8 cellular contexts compared by ENCODE assay signal in the genomic region with DNA sequence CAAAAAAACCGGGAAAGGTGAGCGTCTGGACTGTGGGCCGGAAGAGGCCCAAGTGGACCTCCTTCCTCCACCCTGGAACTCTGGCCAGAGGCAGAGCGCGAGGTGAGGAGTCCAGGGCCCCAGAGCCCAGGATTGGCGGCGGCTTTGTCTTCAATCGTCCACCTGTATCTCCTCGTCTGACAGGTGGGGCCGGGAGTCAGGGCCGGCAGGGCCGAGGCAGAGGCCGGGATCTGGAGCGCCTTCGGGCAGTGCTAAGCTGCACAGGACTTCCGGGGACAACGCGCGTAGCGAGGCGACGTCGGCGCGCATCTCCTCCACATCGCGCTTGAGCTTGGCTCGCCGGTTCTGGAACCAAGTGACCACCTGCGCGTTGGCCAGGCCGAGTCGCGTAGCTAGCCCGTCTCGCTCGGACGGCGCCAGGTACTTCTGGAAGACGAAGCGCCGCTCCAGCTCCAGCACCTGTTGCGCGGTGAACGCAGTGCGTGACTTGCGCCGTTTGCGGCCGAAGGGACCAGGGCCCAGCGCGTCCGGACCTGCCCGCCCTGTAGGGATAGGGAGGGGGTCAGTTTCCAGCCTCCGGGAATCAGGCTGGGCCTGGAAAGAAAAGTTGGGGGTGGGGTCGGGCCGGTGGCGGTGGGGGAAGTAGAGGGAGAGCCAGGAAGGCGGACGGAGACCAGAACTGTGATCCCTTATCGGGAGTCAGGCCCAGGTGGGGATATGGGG. TPM values are rescaled to one million over a fixed set of nuclear protein-coding genes. Genes with fewer than 3 reads are reported as not detected.
DNase-seq lines count a peak whose midpoint lies in the region; ATAC-seq and TF ChIP-seq lines count a peak whose summit lies in the region.

No MANE protein-coding gene starts in this region.

- H3K4me1 ChIP-seq in RWPE2 (ENCODE audit: insufficient read depth, poor library complexity, severe bottlenecking) (peaks cover 8% of the 10 kb centered on the region), fibroblast of lung (ENCODE audit: control insufficient read depth, extremely low read depth, insufficient read depth, low read length) (peaks cover 7% of the 10 kb centered on the region), neutrophil (ENCODE audit: control insufficient read depth in 1 of 2, insufficient read depth in 1 of 2, low read depth in 1 of 2, low read length in 1 of 2) (peaks cover 33 to 34% of the 10 kb centered on the region in 2 experiments)

- peak overlapping the region; percentile 98 for H3K4me2 ChIP-seq in fibroblast of lung (ENCODE audit: extremely low read depth, insufficient read depth, low read length)

- no peaks in the 10 kb centered on the region for H3K79me2 ChIP-seq in fibroblast of lung (ENCODE audit: control insufficient read depth, insufficient read depth, low read length)

- peak overlapping the region; percentile 71 for H2AFZ ChIP-seq in fibroblast of lung (ENCODE audit: low read length)

- TF ChIP-seq CTCF in GM12875 (IDR thresholded peaks at IDR 0.05; ENCODE audit: borderline replicate concordance, insufficient read depth, low read depth, low read length) (no peak), RWPE2 (IDR thresholded peaks at IDR 0.05; ENCODE audit: poor library complexity, severe bottlenecking) (no peak), fibroblast of lung (conservative IDR thresholded peaks at IDR 0.05 in 1 of 2, IDR thresholded peaks at IDR 0.05 in 1 of 2; ENCODE audit: low read depth in 1 of 2, low read length in 2 of 2) (no peak), neutrophil (IDR thresholded peaks at IDR 0.05) (no peak)

- H4K20me1 ChIP-seq in fibroblast of lung (ENCODE audit: control insufficient read depth, extremely low read depth, insufficient read depth, low read length) = no peaks in the 10 kb centered on the region

- peak overlapping the region; percentile 26 for H3K4me3 ChIP-seq in GM12875 (ENCODE audit: low read depth, low read length)
- peak overlapping the region; percentile 2 for H3K4me3 ChIP-seq in RWPE2 (ENCODE audit: severe bottlenecking)
- peak overlapping the region; percentile 44 to 58 (median 48) for H3K4me3 ChIP-seq in fibroblast of lung (replicated peaks in 1 of 4; ENCODE audit: control extremely low read depth in 1 of 4, insufficient read depth in 1 of 4, low read depth in 3 of 4, low read length in 4 of 4)
- peak overlapping the region; percentile 53 to 59 for H3K4me3 ChIP-seq in neutrophil (ENCODE audit: low read depth in 1 of 2, low read length in 1 of 2)

- ATAC-seq in RWPE2 (ENCODE audit: low read depth) = peak; percentile 24

- peaks cover 3% of the 10 kb centered on the region; the same call in 1 of the 2 replicates for H3K36me3 ChIP-seq in RWPE2 (ENCODE audit: low read depth)
- H3K36me3 ChIP-seq in fibroblast of lung (ENCODE audit: control insufficient read depth, insufficient read depth, low read length) = peaks cover 2% of the 10 kb centered on the region
- H3K36me3 ChIP-seq in neutrophil = peaks cover 16% of the 10 kb centered on the region

- peaks cover 14% of the 10 kb centered on the region for H3K27me3 ChIP-seq in RWPE2 (ENCODE audit: insufficient read depth, poor library complexity, severe bottlenecking)
- H3K27me3 ChIP-seq in fibroblast of lung (ENCODE audit: control insufficient read depth, insufficient read depth, low read length) = no peaks in the 10 kb centered on the region
- peaks cover 71% of the 10 kb centered on the region for H3K27me3 ChIP-seq in neutrophil

- no peak overlapping the region for H3K9ac ChIP-seq in fibroblast of lung (ENCODE audit: insufficient read depth, low read length)

- DNase-seq in RWPE2 (ENCODE audit: low spot score) (no peak), fibroblast of lung (ENCODE audit: low read depth in 2 of 2) (no peak), GDM1 (lab: John Stamatoyannopoulos, UW) (no peak), NCI-H2171 treated with DMSO at 0.1 percent for 48 hours (lab: John Stamatoyannopoulos, UW) (no peak), NAMALWA (ENCODE audit: low spot score) (no peak), SKM-1 treated with dmso at 0.1 percent for 144 hours (lab: John Stamatoyannopoulos, UW; ENCODE audit: unreplicated experiment) (no peak)

- H3K9me3 ChIP-seq in RWPE2 (ENCODE audit: severe bottlenecking) = no peaks in the 10 kb centered on the region
- H3K9me3 ChIP-seq in fibroblast of lung (ENCODE audit: control insufficient read depth, insufficient read depth, low read depth, low read length) = no peaks in the 10 kb centered on the region
- no peaks in the 10 kb centered on the region for H3K9me3 ChIP-seq in neutrophil

- H3K27ac ChIP-seq in RWPE2 (ENCODE audit: poor library complexity, severe bottlenecking) = no peak overlapping the region
- no peak overlapping the region for H3K27ac ChIP-seq in fibroblast of lung (ENCODE audit: insufficient read depth, low read length)
- H3K27ac ChIP-seq in neutrophil = no peak overlapping the region

RNA-seq across cellular contexts. Expression of gene LBX2, which starts 1.5 kb away (rescaled TPM):
- 1.5 and 3.0 TPM in 2 replicates for total RNA-seq in fibroblast of lung
- 0.52 and 0.69 TPM in 2 replicates for polyA plus RNA-seq in fibroblast of lung
- polyA plus RNA-seq in fibroblast of lung (2012) = 0.48 and 1.2 TPM in 2 replicates
- polyA minus RNA-seq in fibroblast of lung (ENCODE audit: low replicate concordance) = 3.5 TPM in 1 of 2 replicates, not detected in the other

RNA-seq across cellular contexts. Expression of gene PCGF1, which starts 9.6 kb away (rescaled TPM):
- 31.3 and 35.5 TPM in 2 replicates for total RNA-seq in fibroblast of lung
- 23.8 and 25.4 TPM in 2 replicates for polyA plus RNA-seq in fibroblast of lung
- polyA plus RNA-seq in fibroblast of lung (2012) = 19.8 and 22.0 TPM in 2 replicates
- polyA minus RNA-seq in fibroblast of lung (ENCODE audit: low replicate concordance) = 21.2 and 34.4 TPM in 2 replicates

RNA-seq across cellular contexts. Expression of gene TTC31, which starts 15.1 kb away (rescaled TPM):
- total RNA-seq in fibroblast of lung = 7.7 and 10.7 TPM in 2 replicates
- 11.8 and 12.7 TPM in 2 replicates for polyA plus RNA-seq in fibroblast of lung
- 11.1 and 11.7 TPM in 2 replicates for polyA plus RNA-seq in fibroblast of lung (2012)
- polyA minus RNA-seq in fibroblast of lung (ENCODE audit: low replicate concordance) = 9.8 and 13.4 TPM in 2 replicates

RNA-seq across cellular contexts. Expression of gene CCDC142, which starts 15.1 kb away (rescaled TPM):
- 18.5 and 21.3 TPM in 2 replicates for total RNA-seq in fibroblast of lung
- 3.8 and 5.3 TPM in 2 replicates for polyA plus RNA-seq in fibroblast of lung
- 3.7 and 3.9 TPM in 2 replicates for polyA plus RNA-seq in fibroblast of lung (2012)
- 23.6 and 33.5 TPM in 2 replicates for polyA minus RNA-seq in fibroblast of lung (ENCODE audit: low replicate concordance)

RNA-seq across cellular contexts. Expression of gene TLX2, which starts 16.3 kb away (rescaled TPM):
- total RNA-seq in fibroblast of lung = under 0.01 TPM in 1 of 2 replicates, not detected in the other
- polyA plus RNA-seq in fibroblast of lung = not detected in 2 replicates
- polyA plus RNA-seq in fibroblast of lung (2012) = 0.09 TPM in 1 of 2 replicates, not detected in the other
- polyA minus RNA-seq in fibroblast of lung (ENCODE audit: low replicate concordance) = not detected in 2 replicates

Comparison
In these comparisons a context has a peak if more than half of its experiments do, and no peak if none do; other contexts are left out.
1. H3K4me3 ChIP-seq: peak in every context shown above with its lines; median percentile 56 in neutrophil; 48 in fibroblast of lung; 26 in GM12875; 2 in RWPE2.